ENCODE assay signal across 13 cellular contexts in genomic region chr7:134618756-134619530, GRCh38. TPM values are rescaled to one million over a fixed set of nuclear protein-coding genes. Genes with fewer than 3 reads are reported as not detected.
DNase-seq lines count a peak whose midpoint lies in the region; ATAC-seq, FAIRE-seq and TF ChIP-seq lines count a peak whose summit lies in the region.
"Had no signal": no experiment of that assay in that cellular context is flagged by ENCODE, and none has a peak within 500 bp of the region (broad histone marks: within the 10 kb centered on the region; RNA-seq: fewer than 3 reads in every experiment).

No MANE protein-coding gene starts in this region.

- peak; percentile 28 for DNase-seq in CD1c-positive myeloid dendritic cell (ENCODE audit: extremely low spot score)
- DNase-seq in MV-4-11 (lab: John Stamatoyannopoulos, UW), result peak; percentile 36
- DNase-seq in bronchial epithelial cell (ENCODE audit: low read depth), result peak; percentile 91
- peak; percentile 70 for DNase-seq in kidney tubule cell (ENCODE audit: low spot score)
- DNase-seq in endothelial cell (ENCODE audit: low spot score), result no peak
- DNase-seq in naive thymus-derived CD8-positive, alpha-beta T cell, result no peak
- DNase-seq in KBM-7, result no peak
- DNase-seq: activated CD4-positive, alpha-beta T cell treated with anti-CD3 and anti-CD28 coated beads for 1 hour; activated T-cell treated with anti-CD3 and anti-CD28 coated beads, Interleukin-2, amount 50 U/mL, for 24 hours; aorta; effector memory CD8-positive, alpha-beta T cell; NCI-H1930 had no signal

- no peaks in the 10 kb centered on the region for H3K9me3 Mint-ChIP-seq in endothelial cell (ENCODE audit: unreplicated experiment)
- H3K9me3 Mint-ChIP-seq in naive thymus-derived CD8-positive, alpha-beta T cell, result no peaks in the 10 kb centered on the region
- H3K9me3 Mint-ChIP-seq: activated T-cell treated with anti-CD3 and anti-CD28 coated beads, Interleukin-2, amount 50 U/mL, for 24 hours; effector memory CD8-positive, alpha-beta T cell had no signal

- peaks cover 15% of the 10 kb centered on the region for H3K4me1 Mint-ChIP-seq in endothelial cell (ENCODE audit: unreplicated experiment)
- H3K4me1 Mint-ChIP-seq in naive thymus-derived CD8-positive, alpha-beta T cell, result peaks cover 0 to 1% (median 0%) of the 10 kb centered on the region in 4 donors

- no peaks in the 10 kb centered on the region for H3K27me3 ChIP-seq in bronchial epithelial cell (ENCODE audit: control insufficient read depth, insufficient read depth, low read length)

- no peak overlapping the region for H3K4me3 Mint-ChIP-seq in endothelial cell (ENCODE audit: unreplicated experiment)
- no peak overlapping the region for H3K4me3 Mint-ChIP-seq in naive thymus-derived CD8-positive, alpha-beta T cell
- H3K4me3 Mint-ChIP-seq: activated T-cell treated with anti-CD3 and anti-CD28 coated beads, Interleukin-2, amount 50 U/mL, for 24 hours; effector memory CD8-positive, alpha-beta T cell had no signal

- no peak for TF ChIP-seq CTCF in bronchial epithelial cell (IDR thresholded peaks at IDR 0.05; ENCODE audit: insufficient read depth, low read length, severe bottlenecking)
- TF ChIP-seq CTCF in endothelial cell (IDR thresholded peaks at IDR 0.05; ENCODE audit: unreplicated experiment), result no peak

- no peaks in the 10 kb centered on the region for H3K27me3 Mint-ChIP-seq in endothelial cell (ENCODE audit: unreplicated experiment)
- peaks cover 17 to 40% (median 33%) of the 10 kb centered on the region in 5 donors for H3K27me3 Mint-ChIP-seq in naive thymus-derived CD8-positive, alpha-beta T cell

- POLR2A ChIA-PET in naive thymus-derived CD8-positive, alpha-beta T cell (lab: Charles Lee), result no interaction called here

- no peak overlapping the region for H3K27ac Mint-ChIP-seq in endothelial cell (ENCODE audit: unreplicated experiment)
- H3K27ac Mint-ChIP-seq in naive thymus-derived CD8-positive, alpha-beta T cell, result no peak overlapping the region
- H3K27ac Mint-ChIP-seq: activated T-cell treated with anti-CD3 and anti-CD28 coated beads, Interleukin-2, amount 50 U/mL, for 24 hours; effector memory CD8-positive, alpha-beta T cell had no signal

- H3K4me3 ChIP-seq in bronchial epithelial cell (ENCODE audit: low read depth, low read length), result no peak overlapping the region

- in situ Hi-C loops in KBM-7 (cut with MboI; ENCODE audit: low pct_unique_long_range_greater_than_20kb, low sequenced_read_pairs), result no loop called here

- no peak for ATAC-seq in HG02798 (IDR thresholded peaks at IDR 0.05; ENCODE audit: poor library complexity, unreplicated experiment)
- no peak for ATAC-seq in naive thymus-derived CD8-positive, alpha-beta T cell
- ATAC-seq: effector memory CD8-positive, alpha-beta T cell had no signal

- no peaks in the 10 kb centered on the region for H3K36me3 ChIP-seq in bronchial epithelial cell (ENCODE audit: control insufficient read depth, insufficient read depth, low read length)

- no peak for FAIRE-seq in bronchial epithelial cell (lab: Jason Lieb, UNC)

- H3K36me3 Mint-ChIP-seq in endothelial cell (ENCODE audit: low read depth, unreplicated experiment), result no peaks in the 10 kb centered on the region
- no peaks in the 10 kb centered on the region for H3K36me3 Mint-ChIP-seq in naive thymus-derived CD8-positive, alpha-beta T cell

RNA-seq across cellular contexts. Expression of gene BPGM, which starts 27.7 kb away (rescaled TPM):
- total RNA-seq in bronchial epithelial cell (14.2 and 16.6 TPM in 2 replicates), endothelial cell (ENCODE audit: unreplicated experiment) (17.7 TPM)
- total RNA-seq in naive thymus-derived CD8-positive, alpha-beta T cell, result 10 to 100 TPM; 25.1 to 26.3 TPM
- polyA plus RNA-seq in naive thymus-derived CD8-positive, alpha-beta T cell, result 10 to 100 TPM; 17.2 to 30.1 (median 21.3) TPM

Comparison
In these comparisons a context has a peak if more than half of its experiments do, and no peak if none do; other contexts are left out.
1. DNase-seq: peak in CD1c-positive myeloid dendritic cell (single experiment), MV-4-11 (single experiment), bronchial epithelial cell (single experiment) and kidney tubule cell (single experiment); none in endothelial cell (single experiment), naive thymus-derived CD8-positive, alpha-beta T cell (0 of 10) and KBM-7 (single experiment).